8 cellular contexts compared by ENCODE assay signal in genomic region chr3:179148446-179149238, GRCh38. TPM values are rescaled to one million over a fixed set of nuclear protein-coding genes. Genes with fewer than 3 reads are reported as not detected.
DNase-seq lines count a peak whose midpoint lies in the region; ATAC-seq and TF ChIP-seq lines count a peak whose summit lies in the region.

No MANE protein-coding gene starts in this region.

- peak overlapping the region; percentile 95 for H3K4me2 ChIP-seq in parathyroid adenoma (ENCODE audit: low read length)

- peaks cover 15% of the 10 kb centered on the region for H3K4me1 ChIP-seq in cardiac muscle cell (ENCODE audit: low read depth)
- H3K4me1 ChIP-seq in parathyroid adenoma: peaks cover 11% of the 10 kb centered on the region
- H3K4me1 ChIP-seq in transverse colon: peaks cover 0 to 33% (median 12%) of the 10 kb centered on the region in 4 donors

- no peaks in the 10 kb centered on the region for H3K36me3 Mint-ChIP-seq in activated naive CD8-positive, alpha-beta T cell

- TF ChIP-seq POLR2A in transverse colon (IDR thresholded peaks at IDR 0.05): peak; percentile 54

- H3K36me3 ChIP-seq in SK-N-MC (ENCODE audit: insufficient read depth, low read length) (no peaks in the 10 kb centered on the region), cardiac muscle cell (no peaks in the 10 kb centered on the region), parathyroid adenoma (ENCODE audit: control insufficient read depth, insufficient read depth, low read length) (no peaks in the 10 kb centered on the region), transverse colon (no peaks in the 10 kb centered on the region)

- H3K27ac Mint-ChIP-seq in activated naive CD8-positive, alpha-beta T cell: peak overlapping the region; percentile 100

- no peaks in the 10 kb centered on the region for H3K27me3 Mint-ChIP-seq in activated naive CD8-positive, alpha-beta T cell

- H3K9me3 Mint-ChIP-seq in activated naive CD8-positive, alpha-beta T cell (ENCODE audit: low read depth): no peaks in the 10 kb centered on the region

- H2AFZ ChIP-seq in parathyroid adenoma: peak overlapping the region; percentile 94

- no peak for TF ChIP-seq EP300 in transverse colon (IDR thresholded peaks at IDR 0.05; ENCODE audit: low read depth)

- H3K27ac ChIP-seq in SK-N-MC: peak overlapping the region; percentile 77
- H3K27ac ChIP-seq in cardiac muscle cell: peak overlapping the region; percentile 97
- H3K27ac ChIP-seq in parathyroid adenoma: peak overlapping the region; percentile 87
- H3K27ac ChIP-seq in transverse colon: peak overlapping the region; percentile 97 to 100 (median 100)

- TF ChIP-seq CTCF in cardiac muscle cell (IDR thresholded peaks at IDR 0.05; ENCODE audit: low read depth, low read length) (no peak), parathyroid adenoma (IDR thresholded peaks at IDR 0.05) (no peak), transverse colon (IDR thresholded peaks at IDR 0.05) (peak in 1 of 5 experiments; percentile 9)

- 2% methylated on average over 65 of the region's 89 CpGs; no CpG with 5 or more reads in 1 of the 2 donors for WGBS in transverse colon (ENCODE audit: low coverage in 1 of 2), 2 donors

- H3K4me3 ChIP-seq in SK-N-MC: peak overlapping the region; percentile 99
- H3K4me3 ChIP-seq in cardiac muscle cell: peak overlapping the region; percentile 85
- peak overlapping the region; percentile 71 for H3K4me3 ChIP-seq in parathyroid adenoma (ENCODE audit: low read depth, low read length)
- H3K4me3 ChIP-seq in transverse colon: peak overlapping the region; percentile 57 to 99 (median 97)

- in situ Hi-C loops in Caki2 (cut with HindIII; ENCODE audit: low pct_unique_long_range_greater_than_20kb, low sequenced_read_pairs): no loop called here
- in situ Hi-C loops in transverse colon (cut with MboI; ENCODE audit: low pct_ligation_motif_present in 1 of 4, low pct_unique_long_range_greater_than_20kb in 1 of 4, low sequenced_read_pairs in 3 of 4): loop anchor here in 1 of 4 donors (10.0 kb wide), 1 partner anchor 166 kb away; no protein-coding TSS in a partner anchor

- H3K4me3 Mint-ChIP-seq in activated naive CD8-positive, alpha-beta T cell: peak overlapping the region; percentile 99

- ATAC-seq in GM21360 (IDR thresholded peaks at IDR 0.05; ENCODE audit: unreplicated experiment): peak; percentile 15

- peak; percentile 75 for DNase-seq in Caki2 (ENCODE audit: low read depth)
- peak; percentile 29 for DNase-seq in HPDE6-E6E7 (ENCODE audit: extremely low spot score)
- no peak for DNase-seq in SK-N-MC (ENCODE audit: low read depth, low spot score)
- peak; percentile 58 to 74 for DNase-seq in cardiac muscle cell (ENCODE audit: low read depth in 1 of 2, low spot score in 1 of 2)
- DNase-seq in transverse colon: peak; percentile 54

- no peaks in the 10 kb centered on the region for H3K27me3 ChIP-seq in cardiac muscle cell
- no peaks in the 10 kb centered on the region for H3K27me3 ChIP-seq in parathyroid adenoma (ENCODE audit: control insufficient read depth, insufficient read depth, low read length)
- H3K27me3 ChIP-seq in transverse colon: peaks cover 14% of the 10 kb centered on the region

- H3K4me1 Mint-ChIP-seq in activated naive CD8-positive, alpha-beta T cell (ENCODE audit: low read depth): peaks cover 46% of the 10 kb centered on the region

- intact Hi-C loops in transverse colon (cut with DNase I; ENCODE audit: low total_unique reads): loop anchor here (5.0 kb wide), 1 partner anchor 174 kb away; the partner anchor contains the start of gene ZNF639

- H3K9ac ChIP-seq in SK-N-MC (ENCODE audit: insufficient read length) (peak overlapping the region; percentile 93), parathyroid adenoma (peak overlapping the region; percentile 90)

- no peaks in the 10 kb centered on the region for H3K9me3 ChIP-seq in SK-N-MC (ENCODE audit: low read depth, low read length)
- H3K9me3 ChIP-seq in cardiac muscle cell (ENCODE audit: low read depth): no peaks in the 10 kb centered on the region
- no peaks in the 10 kb centered on the region for H3K9me3 ChIP-seq in parathyroid adenoma (ENCODE audit: control insufficient read depth, low read length)
- no peaks in the 10 kb centered on the region for H3K9me3 ChIP-seq in transverse colon

- peaks cover 27% of the 10 kb centered on the region for H3K79me2 ChIP-seq in parathyroid adenoma

RNA-seq across cellular contexts. Expression of gene PIK3CA, which starts 0.5 kb away (rescaled TPM):
- 16.2 and 19.4 TPM in 2 replicates for total RNA-seq in Caki2 (2014; rRNA removed; shearing (Covaris generic); ENCODE audit: low replicate concordance)
- total RNA-seq in cardiac muscle cell: 6.5 and 13.0 TPM in 2 replicates
- 6.1 and 7.3 TPM in 2 replicates for polyA plus RNA-seq in cardiac muscle cell
- 10 to 100 TPM; 11.6 to 24.3 (median 18.1) TPM for total RNA-seq in transverse colon
